17 cellular contexts compared by ENCODE assay signal in the genomic region with DNA sequence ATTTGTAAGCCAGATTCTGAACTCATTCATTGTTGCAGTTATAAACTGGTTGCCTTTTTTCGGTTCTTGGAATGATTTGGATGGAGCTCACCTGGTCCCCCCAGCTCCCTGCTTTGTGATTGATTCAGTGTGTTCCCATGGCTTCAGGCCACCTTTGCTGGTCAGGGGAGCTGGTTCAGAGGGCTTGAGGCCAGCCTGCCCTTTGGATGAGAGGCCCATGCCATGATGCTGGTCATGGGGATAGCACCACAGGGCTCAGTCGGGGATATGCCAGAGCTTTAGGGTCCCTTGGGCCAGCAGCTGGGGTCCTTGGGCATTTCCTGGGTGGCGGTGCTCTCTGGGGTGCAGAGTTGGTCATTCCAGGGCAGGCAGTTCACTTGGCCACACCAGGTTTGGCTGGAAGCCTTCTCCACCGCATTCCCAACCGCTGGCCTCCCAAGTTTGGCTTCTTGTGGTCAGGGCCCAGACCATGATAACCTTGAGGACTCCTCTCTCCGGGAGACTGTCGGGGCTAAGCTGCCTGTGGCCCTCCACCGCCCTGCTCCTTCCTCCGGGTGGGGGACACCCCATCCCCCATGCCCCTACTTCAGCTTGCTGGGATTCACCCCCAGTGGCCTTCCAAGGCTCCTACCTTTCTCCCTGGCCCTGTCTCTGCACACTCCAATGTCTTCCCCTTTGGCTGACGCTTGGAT.
DNase-seq lines count a peak whose midpoint lies in the region; ATAC-seq, FAIRE-seq and TF ChIP-seq lines count a peak whose summit lies in the region.
"Had no signal": no experiment of that assay in that cellular context is flagged by ENCODE, and none has a peak within 500 bp of the region (broad histone marks: within the 10 kb centered on the region; RNA-seq: fewer than 3 reads in every experiment).

No MANE protein-coding gene starts in this region.

- no CpG with 5 or more reads among the region's 10 CpGs for WGBS in trophoblast cell (ENCODE audit: extremely low coverage, insufficient coverage, insufficient read length)

- peak; percentile 22 for DNase-seq in ELR (ENCODE audit: low read depth)
- no peak for DNase-seq in Panc1 (ENCODE audit: low read depth, low spot score)
- peak; percentile 70 for DNase-seq in glomerular visceral epithelial cell (ENCODE audit: extremely low spot score)
- DNase-seq in trophoblast cell: no peak
- no peak for DNase-seq in pons (ENCODE audit: low spot score)
- DNase-seq in GM12892 (ENCODE audit: insufficient read length): no peak
- no peak for DNase-seq in medulla oblongata (ENCODE audit: extremely low spot score)
- DNase-seq in HCEC 1CT: no peak
- DNase-seq: activated CD4-positive, alpha-beta T cell treated with anti-CD3 and anti-CD28 coated beads for 4 hours; activated T-cell treated with anti-CD3 and anti-CD28 coated beads, Interleukin-2, amount 50 U/mL, for 72 hours; CD8-positive, alpha-beta memory T cell; NCI-H146; NCI-H748 treated with DMSO at 0.1 percent for 48 hours; retina had no signal

- no peaks in the 10 kb centered on the region for H3K27me3 ChIP-seq in Panc1 (ENCODE audit: control insufficient read depth, insufficient read depth, low read length)
- no peaks in the 10 kb centered on the region for H3K27me3 ChIP-seq in trophoblast cell (ENCODE audit: insufficient read depth, low read length)

- H2BK120ac ChIP-seq in trophoblast cell (ENCODE audit: insufficient read depth, low read length, poor library complexity): peak overlapping the region; percentile 89

- peak overlapping the region; percentile 91 for H2AK5ac ChIP-seq in trophoblast cell (ENCODE audit: low read length)

- H4K8ac ChIP-seq in trophoblast cell (ENCODE audit: low read depth, low read length): peak overlapping the region; percentile 13

- peak overlapping the region; percentile 17 for H3K18ac ChIP-seq in trophoblast cell (ENCODE audit: low read length)

- H3K36me3 ChIP-seq in Panc1 (ENCODE audit: control insufficient read depth, insufficient read depth, low read length) (no peaks in the 10 kb centered on the region), trophoblast cell (ENCODE audit: control insufficient read depth in 1 of 2, insufficient read depth in 2 of 2, low read length in 2 of 2) (no peaks in the 10 kb centered on the region)

- peak overlapping the region; percentile 72 for H4K91ac ChIP-seq in trophoblast cell (ENCODE audit: low read depth, low read length)

- CTCF ChIA-PET in Panc1 (lab: Charles Lee): no interaction called here

- in situ Hi-C loops in Panc1 (cut with HindIII; ENCODE audit: low pct_unique_long_range_greater_than_20kb, low sequenced_read_pairs): no loop called here

- no peak for FAIRE-seq in GM12892 (lab: Jason Lieb, UNC)
- FAIRE-seq: endothelial cell of umbilical vein had no signal

- peaks cover 22% of the 10 kb centered on the region for H3K79me1 ChIP-seq in trophoblast cell (ENCODE audit: low read length)

- H3K4me1 ChIP-seq in Panc1 (ENCODE audit: control insufficient read depth, insufficient read depth, low read length): peaks cover 9% of the 10 kb centered on the region; the same call in 1 of the 2 replicates
- H3K4me1 ChIP-seq in trophoblast cell (ENCODE audit: control insufficient read depth in 1 of 2, insufficient read depth in 2 of 2, low read length in 2 of 2): peaks cover 21 to 22% of the 10 kb centered on the region in 2 experiments

- H2BK5ac ChIP-seq in trophoblast cell (ENCODE audit: low read depth, low read length, poor library complexity): peak overlapping the region; percentile 81

- no peak overlapping the region for H3K9ac ChIP-seq in trophoblast cell (ENCODE audit: low read length)

- H3K14ac ChIP-seq in trophoblast cell (ENCODE audit: low read length): peak overlapping the region; percentile 58

- H3K27ac ChIP-seq in Panc1 (ENCODE audit: low read length): peak overlapping the region; percentile 48; the same call in 1 of the 2 replicates
- H3K27ac ChIP-seq in trophoblast cell (ENCODE audit: low read depth, low read length): peak overlapping the region; percentile 65
- H3K27ac ChIP-seq: HL-60, SK-N-MC had no signal

- POLR2A ChIA-PET in Panc1 (lab: Charles Lee): no interaction called here

- no TSS peak for BruUV-seq in Panc1 (replicated peaks; lab: Mats Ljungman, UMichigan)

- H3K23ac ChIP-seq in trophoblast cell (ENCODE audit: low read length): no peak overlapping the region

- H4K12ac ChIP-seq in trophoblast cell (ENCODE audit: low read depth, low read length): peak overlapping the region; percentile 60

- peak overlapping the region; percentile 60 for H3K4ac ChIP-seq in trophoblast cell (ENCODE audit: low read depth, low read length)

- no peak for TF ChIP-seq POLR2A in GM12892 (IDR thresholded peaks at IDR 0.05; ENCODE audit: low read depth, low read length)

- peak overlapping the region; percentile 19 for H3K4me2 ChIP-seq in trophoblast cell (ENCODE audit: low read length)

- H3K79me2 ChIP-seq in trophoblast cell (ENCODE audit: control insufficient read depth, insufficient read depth, low read length, poor library complexity): peaks cover 13% of the 10 kb centered on the region

- H2BK12ac ChIP-seq in trophoblast cell (ENCODE audit: low read length): peak overlapping the region; percentile 96

- H3K4me3 ChIP-seq in Panc1 (ENCODE audit: low read depth in 2 of 2, low read length in 2 of 2) (no peak overlapping the region), trophoblast cell (ENCODE audit: low read depth, low read length) (no peak overlapping the region)
- H3K4me3 ChIP-seq: SK-N-MC had no signal

- peak; percentile 51 for ATAC-seq in Panc1
- ATAC-seq: activated T-cell treated with anti-CD3 and anti-CD28 coated beads, Interleukin-2, amount 50 U/mL, for 72 hours had no signal

- peak overlapping the region; percentile 56 for H2AFZ ChIP-seq in trophoblast cell (ENCODE audit: insufficient read depth, low read length, poor library complexity)

- H3K9me3 ChIP-seq in Panc1 (ENCODE audit: control insufficient read depth, insufficient read depth, low read depth, low read length) (no peaks in the 10 kb centered on the region), trophoblast cell (ENCODE audit: insufficient read depth, low read depth, low read length) (peaks cover 4% of the 10 kb centered on the region)

- intact Hi-C loops in Panc1 (cut with micrococcal nuclease; ENCODE audit: unreplicated experiment): no loop called here

- no peak for TF ChIP-seq CTCF in Panc1 (IDR thresholded peaks at IDR 0.05)

Comparison
In these comparisons a context has a peak if more than half of its experiments do, and no peak if none do; other contexts are left out.
1. DNase-seq: peak in ELR (single experiment) and glomerular visceral epithelial cell (single experiment); none in Panc1 (single experiment), trophoblast cell (0 of 2), pons (single experiment), GM12892 (single experiment), medulla oblongata (single experiment) and HCEC 1CT (single experiment).